In the genomic region with DNA sequence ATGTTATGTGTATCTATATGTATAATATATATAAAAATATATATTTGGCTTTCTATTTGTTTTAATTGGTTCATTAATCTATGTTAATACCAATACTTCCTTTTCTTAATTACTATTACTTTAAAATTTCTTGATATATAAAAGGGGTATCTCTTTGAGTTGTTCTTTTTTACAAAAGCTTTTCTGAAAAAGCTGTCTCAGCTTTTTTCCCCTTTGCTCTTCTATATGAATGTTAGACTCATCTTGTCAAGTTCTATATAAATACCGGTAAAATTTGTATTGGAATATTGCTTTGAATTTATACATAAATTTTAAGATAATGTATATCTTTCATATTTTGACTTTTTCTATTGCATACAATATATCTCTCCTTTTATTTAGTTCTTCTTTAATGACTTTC, we compare ENCODE assay signal across 10 cellular contexts.
"Had no signal": no experiment of that assay in that cellular context is flagged by ENCODE, and none has a peak within 500 bp of the region (broad histone marks: within the 10 kb centered on the region; RNA-seq: fewer than 3 reads in every experiment).

No MANE protein-coding gene starts in this region.

- H3K27ac Mint-ChIP-seq: HFFc6 had no signal

- FAIRE-seq: HTR-8/SVneo had no signal

- DNase-seq: GM23248, GOT3, H7, HFFc6, KBM-7 had no signal

- H3K4me3 Mint-ChIP-seq: HFFc6 had no signal

- H3K4me1 ChIP-seq: HAP-1 had no signal

- ATAC-seq: HCT116 had no signal

- H3K27ac ChIP-seq: GM23248, HL-60, KMS-11 had no signal

- H3K4me2 ChIP-seq: KMS-11 had no signal

- H2AFZ ChIP-seq: GM23248 had no signal

- H3K9me3 ChIP-seq: HAP-1 had no signal

- H3K4me3 ChIP-seq: GM23248, HAP-1 had no signal

- H3K9ac ChIP-seq: GM23248, KMS-11 had no signal

- H3K36me3 ChIP-seq: HAP-1 had no signal
